ENCODE assay signal across 8 cellular contexts in the genomic region with DNA sequence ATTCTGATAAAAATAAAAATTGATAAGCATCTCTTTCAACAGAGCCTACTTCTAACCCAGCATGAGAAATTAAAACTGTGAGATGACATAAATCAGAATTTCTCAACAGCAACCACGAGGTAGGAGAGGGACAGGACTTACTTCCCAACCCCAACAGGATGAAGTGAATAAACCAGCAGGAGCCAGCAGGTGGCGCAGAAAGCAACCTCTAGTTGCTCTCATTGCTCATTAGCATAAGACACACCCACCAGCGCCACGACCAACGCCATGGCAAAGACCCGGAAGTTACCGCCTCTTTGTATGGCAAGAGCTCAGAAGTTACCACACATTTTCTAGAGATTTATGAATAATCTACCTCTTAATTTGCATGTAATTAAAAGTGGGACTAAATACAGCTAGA.
A peak's percentile ranks its signal among the peaks of the same experiment; 100 is the strongest.
DNase-seq lines count a peak whose midpoint lies in the region; ATAC-seq and TF ChIP-seq lines count a peak whose summit lies in the region.

No MANE protein-coding gene starts in this region.

- no peak for TF ChIP-seq EP300 in upper lobe of left lung (IDR thresholded peaks at IDR 0.05)

- TF ChIP-seq CTCF in brain (conservative IDR thresholded peaks at IDR 0.05) (peak; percentile 53 to 63), liver (IDR thresholded peaks at IDR 0.05; ENCODE audit: low read depth, low read length, missing input control) (peak; percentile 58), upper lobe of left lung (IDR thresholded peaks at IDR 0.05) (peak in 3 of 6 experiments; percentile 18 to 35 (median 31))

- no peak overlapping the region for H3K4me3 Mint-ChIP-seq in brain

- H3K4me1 ChIP-seq in liver (ENCODE audit: control insufficient read depth in 4 of 4, insufficient read depth in 4 of 4, low read length in 3 of 4): no peaks in the 10 kb centered on the region
- H3K4me1 ChIP-seq in upper lobe of left lung: no peaks in the 10 kb centered on the region

- no peaks in the 10 kb centered on the region for H3K27me3 Mint-ChIP-seq in brain

- no peak overlapping the region for H3K9ac ChIP-seq in liver (ENCODE audit: low read depth in 1 of 2, low read length in 2 of 2)

- ATAC-seq in GM19025 (IDR thresholded peaks at IDR 0.05; ENCODE audit: low read depth, unreplicated experiment) (peak; percentile 64), HG03442 (IDR thresholded peaks at IDR 0.05; ENCODE audit: unreplicated experiment) (peak; percentile 77), upper lobe of left lung (ENCODE audit: low FRiP score in 2 of 2) (peak; percentile 65 to 73), GM18519 (IDR thresholded peaks at IDR 0.05; ENCODE audit: low FRiP score, unreplicated experiment) (no peak)

- H3K4me3 ChIP-seq in liver (ENCODE audit: low read depth in 1 of 3, low read length in 3 of 3) (peak overlapping the region in 1 of 3 donors; percentile 13), upper lobe of left lung (no peak overlapping the region)

- peak; percentile 95 for DNase-seq in ACHN
- DNase-seq in NOMO-1 (lab: John Stamatoyannopoulos, UW; ENCODE audit: unreplicated experiment in 2 of 2): peak; percentile 19 to 48
- DNase-seq in upper lobe of left lung: peak in 1 of 2 donors; percentile 74

- no peak overlapping the region for H3K27ac Mint-ChIP-seq in brain

- 23% methylated on average over 7 of the region's 7 CpGs for WGBS in liver
- WGBS in upper lobe of left lung, 2 donors: 32 to 72% methylated on average over 7 of the region's 7 CpGs

- H3K9me3 Mint-ChIP-seq in brain: no peaks in the 10 kb centered on the region

- TF ChIP-seq RAD21 in liver (IDR thresholded peaks at IDR 0.05): peak; percentile 72 to 77

- H3K9me3 ChIP-seq in liver (ENCODE audit: control insufficient read depth in 4 of 4, low read length in 3 of 4): no peaks in the 10 kb centered on the region
- H3K9me3 ChIP-seq in upper lobe of left lung: no peaks in the 10 kb centered on the region

- H3K27ac ChIP-seq in liver (ENCODE audit: low read depth in 1 of 2, low read length in 2 of 2) (no peak overlapping the region), upper lobe of left lung (no peak overlapping the region)

- no peaks in the 10 kb centered on the region for H3K36me3 Mint-ChIP-seq in brain

- no peak for TF ChIP-seq POLR2A in upper lobe of left lung (IDR thresholded peaks at IDR 0.05)

- in situ Hi-C loops in ACHN (cut with HindIII; ENCODE audit: low pct_ligation_motif_present, low pct_unique_long_range_greater_than_20kb, low sequenced_read_pairs): no loop called here

- H3K27me3 ChIP-seq in liver (ENCODE audit: control insufficient read depth in 4 of 4, insufficient read depth in 4 of 4, low read length in 3 of 4) (peaks cover 0 to 8% (median 0%) of the 10 kb centered on the region in 4 donors), upper lobe of left lung (no peaks in the 10 kb centered on the region)

- H3K36me3 ChIP-seq in liver (ENCODE audit: control insufficient read depth in 4 of 4, insufficient read depth in 3 of 4, low read depth in 1 of 4, low read length in 3 of 4) (no peaks in the 10 kb centered on the region), upper lobe of left lung (no peaks in the 10 kb centered on the region)

- no peaks in the 10 kb centered on the region for H3K4me1 Mint-ChIP-seq in brain

TF ChIP-seq in liver, 16 proteins besides CTCF, POLR2A, EP300 and RAD21:
- TF ChIP-seq RXRA (IDR thresholded peaks at IDR 0.05): no peak
- peak in 1 of 2 donors; percentile 43 for TF ChIP-seq GABPA (IDR thresholded peaks at IDR 0.05 in 1 of 2, conservative IDR thresholded peaks at IDR 0.05 in 1 of 2)
- TF ChIP-seq YY1 (IDR thresholded peaks at IDR 0.05): no peak
